8 cellular contexts compared by ENCODE assay signal in the genomic region with DNA sequence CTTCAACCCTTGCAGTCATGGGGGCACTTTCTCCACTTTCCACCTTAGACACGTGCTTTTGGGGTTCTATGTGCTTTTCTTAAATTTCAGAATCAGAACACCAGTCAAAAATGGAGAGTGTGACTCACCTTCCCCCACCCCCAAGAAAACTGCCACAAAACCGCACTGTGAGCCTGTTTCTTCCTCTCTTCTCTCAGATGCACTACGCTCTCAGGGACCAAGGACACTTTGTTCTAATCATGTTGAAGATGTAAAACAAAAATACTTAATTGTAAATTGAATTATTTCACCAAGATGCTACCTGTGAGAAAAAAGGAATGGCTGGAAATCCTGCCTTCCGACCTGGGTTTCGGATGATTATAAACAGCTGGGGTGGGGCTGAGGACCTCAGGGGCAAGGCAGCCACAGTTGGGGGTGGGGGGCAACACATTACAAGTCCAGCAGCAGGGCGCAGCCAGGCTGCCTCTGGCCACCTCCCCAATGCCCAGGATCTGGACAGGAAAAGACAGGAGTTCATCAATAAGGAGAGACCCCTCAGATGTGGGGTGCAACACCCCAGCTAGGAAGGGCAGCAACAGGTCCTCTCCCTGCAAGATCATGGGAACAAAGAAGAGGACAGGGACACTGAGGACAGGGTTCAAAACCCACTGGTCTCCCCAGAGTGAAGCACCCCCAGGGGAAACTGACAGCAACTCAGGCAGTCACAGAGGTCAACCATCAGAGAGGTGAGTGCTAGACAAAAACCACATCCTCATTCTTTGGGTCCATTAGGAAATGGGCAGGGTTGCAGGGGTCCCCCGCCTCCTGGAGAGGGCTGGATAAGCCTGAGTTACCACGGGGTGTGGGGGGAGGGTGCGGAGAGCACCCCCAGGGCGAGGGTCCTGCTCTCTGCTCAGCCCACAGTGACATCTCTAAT. TPM values are rescaled to one million over a fixed set of nuclear protein-coding genes. Genes with fewer than 3 reads are reported as not detected.
DNase-seq lines count a peak whose midpoint lies in the region; ATAC-seq and TF ChIP-seq lines count a peak whose summit lies in the region.

No MANE protein-coding gene starts in this region.

- intact Hi-C loops in psoas muscle (cut with DNase I): no loop called here

- peak; percentile 28 for ATAC-seq in GM18861 (IDR thresholded peaks at IDR 0.05; ENCODE audit: unreplicated experiment)
- peak; percentile 34 for ATAC-seq in HG03066 (IDR thresholded peaks at IDR 0.05; ENCODE audit: low read depth, unreplicated experiment)
- ATAC-seq in psoas muscle: no peak

- DNase-seq in T-helper 9 cell (peak; percentile 73), NCI-H1694 treated with DMSO at 0.1 percent for 48 hours (lab: John Stamatoyannopoulos, UW) (no peak), psoas muscle (no peak), SHP77 (lab: John Stamatoyannopoulos, UW) (no peak)
- peak; percentile 87 for DNase-seq in central memory CD4-positive, alpha-beta T cell
- DNase-seq in stimulated activated CD4-positive, alpha-beta T cell treated with anti-CD3 and anti-CD28 coated beads, Interleukin-4, amount 100 ng/mL, for 4 hours: peak; percentile 66 to 88

- WGBS in psoas muscle, 3 donors: 84 to 88% (median 88%) methylated on average over 10 of the region's 10 CpGs

- H3K27ac ChIP-seq in psoas muscle: no peak overlapping the region

- no peak for TF ChIP-seq CTCF in psoas muscle (IDR thresholded peaks at IDR 0.05)

- no peaks in the 10 kb centered on the region for H3K27me3 ChIP-seq in psoas muscle (ENCODE audit: insufficient read depth in 3 of 3, low read length in 2 of 3)

- H3K4me1 ChIP-seq in psoas muscle: peaks cover 53% of the 10 kb centered on the region

- peaks cover 0 to 7% of the 10 kb centered on the region in 2 donors for H3K36me3 ChIP-seq in psoas muscle (ENCODE audit: insufficient read depth in 1 of 2, low read depth in 1 of 2)

- no peak overlapping the region for H3K4me3 ChIP-seq in psoas muscle

- H3K9me3 ChIP-seq in psoas muscle: no peaks in the 10 kb centered on the region

RNA-seq across cellular contexts. Expression of a gene that starts 33.7 kb away (rescaled TPM):
- 100 to 1,000 TPM in 1 of 4 donors, 10 to 100 TPM in 3; 32.1 to 111 (median 63.6) TPM for total RNA-seq in psoas muscle
- 10 to 100 TPM in 2 of 3 donors, 1 to 10 TPM in 1; 9.3 to 26.8 (median 22.3) TPM for polyA plus RNA-seq in psoas muscle

Comparison
In these comparisons a context has a peak if more than half of its experiments do, and no peak if none do; other contexts are left out.
1. ATAC-seq: peak in GM18861 (single experiment) and HG03066 (single experiment); none in psoas muscle (0 of 4).
2. DNase-seq: peak in T-helper 9 cell (single experiment), central memory CD4-positive, alpha-beta T cell (single experiment) and stimulated activated CD4-positive, alpha-beta T cell treated with anti-CD3 and anti-CD28 coated beads, Interleukin-4, amount 100 ng/mL, for 4 hours (2 of 2); none in NCI-H1694 treated with DMSO at 0.1 percent for 48 hours (single experiment), psoas muscle (0 of 2) and SHP77 (0 of 2).